38 cellular contexts compared by ENCODE assay signal in genomic region chr11:75113049-75113448, GRCh38. TPM values are rescaled to one million over a fixed set of nuclear protein-coding genes. Genes with fewer than 3 reads are reported as not detected.
"Had no signal": no experiment of that assay in that cellular context is flagged by ENCODE, and none has a peak within 500 bp of the region (broad histone marks: within the 10 kb centered on the region; RNA-seq: fewer than 3 reads in every experiment).

No MANE protein-coding gene starts in this region.

- DNase-seq: Karpas-422, Kasumi-1, MG63, MM.1S, MV-4-11, NCI-H1048, NCI-H1092, NCI-H1092 treated with DMSO at 0.1 percent for 48 hours, NCI-H1105, NCI-H1105 treated with DMSO at 0.1 percent for 48 hours, NCI-H1417, NCI-H1417 treated with DMSO at 0.1 percent for 48 hours, NCI-H1436, NCI-H1436 treated with DMSO at 0.1 percent for 48 hours, NCI-H146, NCI-H1694, NCI-H1694 treated with DMSO at 0.1 percent for 48 hours, NCI-H187, NCI-H187 treated with DMSO at 0.1 percent for 48 hours, NCI-H1930, NCI-H2029, NCI-H2029 treated with DMSO at 0.1 percent for 48 hours, NCI-H2081, NCI-H2081 treated with DMSO at 0.1 percent for 48 hours, NCI-H2107, NCI-H2171, NCI-H2171 treated with DMSO at 0.1 percent for 48 hours, NCI-H2227 treated with DMSO at 0.1 percent for 48 hours, NCI-H226, NCI-H345, NCI-H446, NCI-H446 treated with DMSO at 0.1 percent for 48 hours, NCI-H510A, NCI-H510A treated with DMSO at 0.1 percent for 48 hours had no signal

- H3K27me3 ChIP-seq: MG63 had no signal

- H3K36me3 ChIP-seq: MG63 had no signal

- H3K4me3 ChIP-seq: MG63 had no signal

RNA-seq across cellular contexts. Expression of gene OR2AT4, which starts 16.4 kb away (rescaled TPM):
- total RNA-seq: LHCN-M2, M059J, MCF 10A, NCI-H460 had no signal

RNA-seq across cellular contexts. Expression of gene SLCO2B1, which starts 37.9 kb away (rescaled TPM):
- total RNA-seq: LHCN-M2, MCF 10A had no signal
